17 cellular contexts compared by ENCODE assay signal in the genomic region with DNA sequence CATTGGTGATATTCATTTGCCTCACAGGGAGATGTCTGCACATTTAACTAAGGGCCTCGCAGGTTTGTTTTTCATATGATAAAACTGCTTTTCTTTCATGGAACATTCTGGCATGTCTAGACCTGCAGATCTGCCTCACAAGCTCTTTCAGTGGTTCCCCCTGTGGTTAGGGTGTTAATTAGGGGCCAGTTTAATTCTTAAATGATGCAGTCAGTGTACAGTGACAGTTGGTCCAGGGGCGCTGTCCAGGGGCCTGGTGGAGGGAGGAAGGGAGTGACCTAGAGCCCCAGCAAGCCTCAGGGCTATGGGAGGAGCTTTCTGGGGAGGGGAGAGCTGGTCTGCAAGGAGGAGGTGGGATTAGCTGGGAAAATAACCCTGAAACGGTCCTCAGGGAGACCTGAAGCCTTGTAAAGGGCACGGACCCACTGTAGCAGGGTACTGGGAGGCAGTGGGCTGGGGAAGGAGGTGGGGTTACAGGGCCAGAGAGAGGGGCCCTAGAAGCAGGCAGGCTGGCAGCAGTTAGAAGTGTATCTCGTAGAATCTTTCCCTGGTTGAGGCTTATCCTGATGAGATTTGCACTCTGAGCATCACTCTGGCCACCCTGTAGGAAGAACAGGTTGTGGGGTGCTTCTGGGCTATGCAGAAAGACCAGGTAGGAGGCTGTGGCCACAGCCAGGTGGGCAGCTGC. TPM values are rescaled to one million over a fixed set of nuclear protein-coding genes. Genes with fewer than 3 reads are reported as not detected.
DNase-seq lines count a peak whose midpoint lies in the region; ATAC-seq and TF ChIP-seq lines count a peak whose summit lies in the region.
"Had no signal": no experiment of that assay in that cellular context is flagged by ENCODE, and none has a peak within 500 bp of the region (broad histone marks: within the 10 kb centered on the region; RNA-seq: fewer than 3 reads in every experiment).

No MANE protein-coding gene starts in this region.

- H3K27ac Mint-ChIP-seq in chondrocyte (ENCODE audit: unreplicated experiment) (peak overlapping the region; percentile 76), neural progenitor cell (peak overlapping the region; percentile 25)
- no peak overlapping the region for H3K27ac Mint-ChIP-seq in activated naive CD4-positive, alpha-beta T cell treated with anti-CD3 and anti-CD28 coated beads for 36 hours
- H3K27ac Mint-ChIP-seq: activated CD4-positive, alpha-beta T cell treated with anti-CD3 and anti-CD28 coated beads, Interleukin-2, amount 10 ng/mL, durations not matched to agents 7 days and 5 days; activated T-cell treated with anti-CD3 and anti-CD28 coated beads, Interleukin-2, amount 50 U/mL, for 72 hours had no signal

- peaks cover 20% of the 10 kb centered on the region for H3K4me1 ChIP-seq in A673 (ENCODE audit: insufficient read depth, low read length, poor library complexity, severe bottlenecking)
- peaks cover 21% of the 10 kb centered on the region for H3K4me1 ChIP-seq in HEK293 (ENCODE audit: control insufficient read depth, insufficient read depth, low read length)
- no peaks in the 10 kb centered on the region for H3K4me1 ChIP-seq in neural progenitor cell

- H3K4me3 ChIP-seq in A673 (ENCODE audit: low read depth, low read length, poor library complexity, severe bottlenecking) = no peak overlapping the region
- H3K4me3 ChIP-seq in HEK293 (ENCODE audit: low read depth, low read length) = no peak overlapping the region
- no peak overlapping the region for H3K4me3 ChIP-seq in neural progenitor cell
- no peak overlapping the region for H3K4me3 ChIP-seq in H7 (ENCODE audit: insufficient read depth, low read depth, low read length)
- H3K4me3 ChIP-seq: heart left ventricle, transverse colon had no signal

- H3K27me3 Mint-ChIP-seq in chondrocyte (ENCODE audit: low read depth) (no peaks in the 10 kb centered on the region), neural progenitor cell (ENCODE audit: insufficient read depth, low read depth) (peaks cover 2% of the 10 kb centered on the region)
- H3K27me3 Mint-ChIP-seq in activated naive CD4-positive, alpha-beta T cell treated with anti-CD3 and anti-CD28 coated beads for 36 hours (ENCODE audit: low read depth) = no peaks in the 10 kb centered on the region
- H3K27me3 Mint-ChIP-seq: activated CD4-positive, alpha-beta T cell treated with anti-CD3 and anti-CD28 coated beads, Interleukin-2, amount 10 ng/mL, durations not matched to agents 7 days and 5 days had no signal

- no peak for ATAC-seq in GM18909 (IDR thresholded peaks at IDR 0.05; ENCODE audit: poor library complexity, unreplicated experiment)
- ATAC-seq: activated T-cell treated with anti-CD3 and anti-CD28 coated beads, Interleukin-2, amount 50 U/mL, for 72 hours; heart left ventricle had no signal

- H3K79me2 ChIP-seq in neural progenitor cell (ENCODE audit: low read depth) = no peaks in the 10 kb centered on the region

- H3K9me3 ChIP-seq in A673 (ENCODE audit: low read depth, low read length, poor library complexity, severe bottlenecking) = no peaks in the 10 kb centered on the region
- H3K9me3 ChIP-seq in HEK293 (ENCODE audit: control insufficient read depth, insufficient read depth, low read depth, low read length) = no peaks in the 10 kb centered on the region
- H3K9me3 ChIP-seq in neural progenitor cell (ENCODE audit: low read depth) = no peaks in the 10 kb centered on the region
- H3K9me3 ChIP-seq: heart left ventricle, transverse colon had no signal

- H3K4me2 ChIP-seq in neural progenitor cell = no peak overlapping the region

- H4K20me1 ChIP-seq in neural progenitor cell (ENCODE audit: low read depth) = peaks cover 3% of the 10 kb centered on the region

- H3K36me3 ChIP-seq in A673 (ENCODE audit: insufficient read depth, low read length, poor library complexity, severe bottlenecking) = peaks cover 25% of the 10 kb centered on the region
- peaks cover 0 to 73% of the 10 kb centered on the region in 2 experiments; a peak in 2 of 3 replicates for H3K36me3 ChIP-seq in HEK293 (ENCODE audit: control insufficient read depth in 2 of 2, insufficient read depth in 1 of 2, low read length in 2 of 2)
- no peaks in the 10 kb centered on the region for H3K36me3 ChIP-seq in neural progenitor cell
- H3K36me3 ChIP-seq in H7 (replicated peaks; ENCODE audit: control insufficient read depth, insufficient read depth, low read length) = peaks cover 26% of the 10 kb centered on the region
- H3K36me3 ChIP-seq: transverse colon had no signal

- no peaks in the 10 kb centered on the region for H3F3A ChIP-seq in neural progenitor cell (ENCODE audit: low read depth)

- POLR2A ChIA-PET in A673 (lab: Charles Lee; ENCODE audit: low non-redundant PET) (no interaction called here), HEK293 (lab: Yijun Ruan, JAX) (no interaction called here)

- no peak for TF ChIP-seq CTCF in A673 (conservative IDR thresholded peaks at IDR 0.05; ENCODE audit: low read depth, low read length)
- TF ChIP-seq CTCF in HEK293 (tag by site-specific recombination; IDR thresholded peaks at IDR 0.05) = no peak
- TF ChIP-seq CTCF in chondrocyte (IDR thresholded peaks at IDR 0.05) = no peak
- no peak for TF ChIP-seq CTCF in neural progenitor cell (IDR thresholded peaks at IDR 0.05)

- no peak for DNase-seq in A673 (ENCODE audit: low spot score)
- DNase-seq in chondrocyte (ENCODE audit: low spot score) = no peak
- no peak for DNase-seq in neural progenitor cell (ENCODE audit: low spot score)
- no peak for DNase-seq in H7
- no peak for DNase-seq in activated naive CD4-positive, alpha-beta T cell treated with anti-CD3 and anti-CD28 coated beads for 36 hours
- DNase-seq in germinal center (ENCODE audit: low spot score) = no peak
- DNase-seq: activated CD4-positive, alpha-beta T cell treated with anti-CD3 and anti-CD28 coated beads, Interleukin-2, amount 10 ng/mL, durations not matched to agents 7 days and 5 days; activated T-cell treated with anti-CD3 and anti-CD28 coated beads, Interleukin-2, amount 50 U/mL, for 72 hours; AML-193; heart left ventricle; kidney glomerular epithelial cell; NCI-H2081 treated with DMSO at 0.1 percent for 48 hours; SIG-M5; T1000; transverse colon had no signal

- no TSS peak for BruUV-seq in A673 (replicated peaks; lab: Mats Ljungman, UMichigan)

- H3K27ac ChIP-seq in A673 (ENCODE audit: low read depth, low read length, poor library complexity, severe bottlenecking) (peak overlapping the region; percentile 40), HEK293 (ENCODE audit: extremely low read depth, low read depth, low read length) (peak overlapping the region; percentile 55), neural progenitor cell (peak overlapping the region; percentile 67)
- H3K27ac ChIP-seq: heart left ventricle had no signal

- no peaks in the 10 kb centered on the region for H3K9me3 Mint-ChIP-seq in chondrocyte (ENCODE audit: low read depth)
- H3K9me3 Mint-ChIP-seq in neural progenitor cell = no peaks in the 10 kb centered on the region
- no peaks in the 10 kb centered on the region for H3K9me3 Mint-ChIP-seq in activated naive CD4-positive, alpha-beta T cell treated with anti-CD3 and anti-CD28 coated beads for 36 hours
- H3K9me3 Mint-ChIP-seq: activated CD4-positive, alpha-beta T cell treated with anti-CD3 and anti-CD28 coated beads, Interleukin-2, amount 10 ng/mL, durations not matched to agents 7 days and 5 days; activated T-cell treated with anti-CD3 and anti-CD28 coated beads, Interleukin-2, amount 50 U/mL, for 72 hours had no signal

- CTCF ChIA-PET in A673 (lab: Charles Lee) (no interaction called here), HEK293 (lab: Yijun Ruan, JAX) (interaction anchor here (1.1 to 1.7 kb wide), 3 partner anchors 8 to 46 kb away, joined by 4 to 8 read pairs (median 4); no protein-coding TSS in a partner anchor)
- CTCF ChIA-PET in activated naive CD4-positive, alpha-beta T cell treated with anti-CD3 and anti-CD28 coated beads for 36 hours (lab: Charles Lee) = no interaction called here

- intact Hi-C loops in A673 (cut with micrococcal nuclease; ENCODE audit: unreplicated experiment) = no loop called here
- intact Hi-C loops in activated naive CD4-positive, alpha-beta T cell treated with anti-CD3 and anti-CD28 coated beads for 36 hours (cut with micrococcal nuclease) = no loop called here

- no peak overlapping the region for H3K9ac ChIP-seq in neural progenitor cell

- H3K27me3 ChIP-seq in A673 (replicated peaks; ENCODE audit: insufficient read depth, low read depth, low read length, poor library complexity) (no peaks in the 10 kb centered on the region), neural progenitor cell (no peaks in the 10 kb centered on the region), H7 (ENCODE audit: control insufficient read depth, insufficient read depth, low read length) (no peaks in the 10 kb centered on the region)
- H3K27me3 ChIP-seq: heart left ventricle, transverse colon had no signal

- H3K4me3 Mint-ChIP-seq in chondrocyte (ENCODE audit: unreplicated experiment) (no peak overlapping the region), neural progenitor cell (no peak overlapping the region)
- H3K4me3 Mint-ChIP-seq in activated naive CD4-positive, alpha-beta T cell treated with anti-CD3 and anti-CD28 coated beads for 36 hours = no peak overlapping the region
- H3K4me3 Mint-ChIP-seq: activated CD4-positive, alpha-beta T cell treated with anti-CD3 and anti-CD28 coated beads, Interleukin-2, amount 10 ng/mL, durations not matched to agents 7 days and 5 days; activated T-cell treated with anti-CD3 and anti-CD28 coated beads, Interleukin-2, amount 50 U/mL, for 72 hours had no signal

- no peak overlapping the region for H2AFZ ChIP-seq in neural progenitor cell (replicated peaks)

- H3K4me1 Mint-ChIP-seq in chondrocyte (ENCODE audit: low read depth) (peaks cover 48% of the 10 kb centered on the region), neural progenitor cell (peaks cover 7% of the 10 kb centered on the region)
- no peaks in the 10 kb centered on the region for H3K4me1 Mint-ChIP-seq in activated naive CD4-positive, alpha-beta T cell treated with anti-CD3 and anti-CD28 coated beads for 36 hours (ENCODE audit: low read depth)
- H3K4me1 Mint-ChIP-seq: activated CD4-positive, alpha-beta T cell treated with anti-CD3 and anti-CD28 coated beads, Interleukin-2, amount 10 ng/mL, durations not matched to agents 7 days and 5 days had no signal

- peaks cover 16% of the 10 kb centered on the region for H3K36me3 Mint-ChIP-seq in chondrocyte (ENCODE audit: low read depth)
- H3K36me3 Mint-ChIP-seq in neural progenitor cell = peaks cover 8% of the 10 kb centered on the region
- H3K36me3 Mint-ChIP-seq in activated naive CD4-positive, alpha-beta T cell treated with anti-CD3 and anti-CD28 coated beads for 36 hours (ENCODE audit: low read depth) = no peaks in the 10 kb centered on the region

TF ChIP-seq in HEK293, 187 proteins besides CTCF, POLR2A, EP300 and RAD21 (continues in another document):
- TF ChIP-seq ZNF157 (tag by site-specific recombination; IDR thresholded peaks at IDR 0.05) = no peak
- no peak for TF ChIP-seq ZNF510 (tag by site-specific recombination; IDR thresholded peaks at IDR 0.05; ENCODE audit: insufficient replicate concordance)
- no peak for TF ChIP-seq ZFP41 (tag by site-specific recombination; IDR thresholded peaks at IDR 0.05; ENCODE audit: borderline replicate concordance)

RNA-seq across cellular contexts. Expression of a gene that starts 29.4 kb away (rescaled TPM):
- total RNA-seq in A673 (2021) = 96.4 and 117 TPM in 2 replicates
- total RNA-seq in chondrocyte = 127 to 186 TPM (median 183 TPM) in 3 replicates
- 84.3 and 163 TPM in 2 replicates for total RNA-seq in neural progenitor cell (ENCODE audit: low replicate concordance)
- total RNA-seq in H7 (2014; rRNA removed; shearing (Covaris generic)) = 126 and 132 TPM in 2 replicates
- not detected for total RNA-seq in activated naive CD4-positive, alpha-beta T cell treated with anti-CD3 and anti-CD28 coated beads for 36 hours
- total RNA-seq: activated CD4-positive, alpha-beta T cell treated with anti-CD3 and anti-CD28 coated beads, Interleukin-2, amount 10 ng/mL, durations not matched to agents 7 days and 5 days; activated T-cell treated with anti-CD3 and anti-CD28 coated beads, Interleukin-2, amount 50 U/mL, for 72 hours had no signal

Comparison
In these comparisons a context has a peak if more than half of its experiments do, and no peak if none do; other contexts are left out.
1. RNA of a gene that starts 29.4 kb away (total RNA-seq): 127 to 186 TPM in chondrocyte, 126 to 132 TPM in H7, 96.4 to 117 TPM in A673 and 84.3 to 163 TPM in neural progenitor cell; not detected in activated naive CD4-positive, alpha-beta T cell treated with anti-CD3 and anti-CD28 coated beads for 36 hours; every median in the first group is over 10 times any median in the second.
2. Peak in every context shown above with its lines, with median percentiles within 50 percentile points of each other: H3K27ac ChIP-seq.